In the genomic region with DNA sequence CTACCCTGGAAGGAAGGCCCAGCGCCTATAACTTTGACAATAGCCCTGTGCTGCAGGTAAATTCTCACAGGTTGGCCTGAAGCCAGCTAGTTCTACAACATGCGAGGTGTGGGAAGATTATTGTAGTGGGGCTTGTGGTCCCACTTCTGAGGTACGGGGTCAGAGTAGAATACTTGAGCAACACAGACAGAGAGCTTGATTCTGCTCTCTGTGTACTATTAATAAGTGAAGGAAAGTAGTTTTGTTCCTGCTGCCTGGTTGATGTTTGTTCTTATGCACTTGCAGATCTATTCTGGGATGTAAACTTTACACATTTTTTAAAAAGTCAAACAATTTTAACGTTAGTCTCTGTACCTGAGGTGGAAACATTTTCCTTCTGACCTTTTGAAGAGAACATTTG, we compare ENCODE assay signal across 19 cellular contexts.
"Had no signal": no experiment of that assay in that cellular context is flagged by ENCODE, and none has a peak within 500 bp of the region (broad histone marks: within the 10 kb centered on the region; RNA-seq: fewer than 3 reads in every experiment).

No MANE protein-coding gene starts in this region.

- ATAC-seq: activated CD4-positive, alpha-beta T cell treated with anti-CD3 and anti-CD28 coated beads for 36 hours; activated T-cell treated with anti-CD3 and anti-CD28 coated beads, Interleukin-2, amount 50 U/mL, for 4 hours; natural killer cell treated with Interleukin-12 subunit alpha and Interleukin-12 subunit beta and Interleukin-15 and Interleukin-18, amount 100 ng/mL, for 72 hours; right cardiac atrium; stimulated activated effector memory CD8-positive, alpha-beta T cell treated with anti-CD3 and anti-CD28 coated beads, Interleukin-12 subunit alpha, Interleukin-12 subunit beta, amount 100 ng/mL, for 72 hours; stimulated activated naive CD8-positive, alpha-beta T cell treated with anti-CD3 and anti-CD28 coated beads, Interleukin-15, amount 100 ng/mL, for 72 hours had no signal

- H3K36me3 Mint-ChIP-seq: natural killer cell treated with Interleukin-12 subunit alpha and Interleukin-12 subunit beta and Interleukin-15 and Interleukin-18, amount 100 ng/mL, for 72 hours; stimulated activated effector memory CD8-positive, alpha-beta T cell treated with anti-CD3 and anti-CD28 coated beads, Interleukin-12 subunit alpha, Interleukin-12 subunit beta, amount 100 ng/mL, for 72 hours had no signal

- DNase-seq: activated B cell treated with CpG ODN at 0.5 μM for 24 hours; activated CD4-positive, alpha-beta T cell treated with anti-CD3 and anti-CD28 coated beads for 36 hours; activated CD4-positive, alpha-beta T cell treated with anti-CD3 and anti-CD28 coated beads, Interleukin-2, amount 50 U/mL, for 48 hours; activated CD8-positive, alpha-beta memory T cell treated with anti-CD3 and anti-CD28 coated beads, Interleukin-2, amount 50 U/mL, for 48 hours; activated naive CD4-positive, alpha-beta T cell treated with Interleukin-2 at 50 U/mL for 16 hours; activated T-cell treated with anti-CD3 and anti-CD28 coated beads, Interleukin-2, amount 50 U/mL, for 4 hours; amygdala; foreskin fibroblast; kidney; midbrain; nucleus accumbens; right cardiac atrium; stimulated activated CD4-positive, alpha-beta T cell treated with anti-CD3 and anti-CD28 coated beads, Interleukin-1b, Interleukin-23, amount 100 ng/mL, for 48 hours; stimulated activated naive CD8-positive, alpha-beta T cell treated with anti-CD3 and anti-CD28 coated beads, Interleukin-15, amount 100 ng/mL, for 72 hours; T-helper 9 cell had no signal

- H3K9me3 Mint-ChIP-seq: activated B cell treated with CpG ODN at 0.5 μM for 24 hours; activated T-cell treated with anti-CD3 and anti-CD28 coated beads, Interleukin-2, amount 50 U/mL, for 4 hours; natural killer cell treated with Interleukin-12 subunit alpha and Interleukin-12 subunit beta and Interleukin-15 and Interleukin-18, amount 100 ng/mL, for 72 hours; stimulated activated effector memory CD8-positive, alpha-beta T cell treated with anti-CD3 and anti-CD28 coated beads, Interleukin-12 subunit alpha, Interleukin-12 subunit beta, amount 100 ng/mL, for 72 hours; stimulated activated naive CD8-positive, alpha-beta T cell treated with anti-CD3 and anti-CD28 coated beads, Interleukin-15, amount 100 ng/mL, for 72 hours; type B pancreatic cell had no signal

- H3K27me3 ChIP-seq: SJSA1 had no signal

- H3K27ac ChIP-seq: SJSA1 had no signal

- H3K27me3 Mint-ChIP-seq: activated B cell treated with CpG ODN at 0.5 μM for 24 hours; stimulated activated naive CD8-positive, alpha-beta T cell treated with anti-CD3 and anti-CD28 coated beads, Interleukin-15, amount 100 ng/mL, for 72 hours; type B pancreatic cell had no signal

- H3K4me1 Mint-ChIP-seq: activated CD4-positive, alpha-beta T cell treated with anti-CD3 and anti-CD28 coated beads for 36 hours; stimulated activated effector memory CD8-positive, alpha-beta T cell treated with anti-CD3 and anti-CD28 coated beads, Interleukin-12 subunit alpha, Interleukin-12 subunit beta, amount 100 ng/mL, for 72 hours; stimulated activated naive CD8-positive, alpha-beta T cell treated with anti-CD3 and anti-CD28 coated beads, Interleukin-15, amount 100 ng/mL, for 72 hours had no signal

- H3K4me3 ChIP-seq: SJSA1 had no signal

- H3K4me3 Mint-ChIP-seq: activated B cell treated with CpG ODN at 0.5 μM for 24 hours; activated CD4-positive, alpha-beta T cell treated with anti-CD3 and anti-CD28 coated beads for 36 hours; activated T-cell treated with anti-CD3 and anti-CD28 coated beads, Interleukin-2, amount 50 U/mL, for 4 hours; natural killer cell treated with Interleukin-12 subunit alpha and Interleukin-12 subunit beta and Interleukin-15 and Interleukin-18, amount 100 ng/mL, for 72 hours; stimulated activated effector memory CD8-positive, alpha-beta T cell treated with anti-CD3 and anti-CD28 coated beads, Interleukin-12 subunit alpha, Interleukin-12 subunit beta, amount 100 ng/mL, for 72 hours; stimulated activated naive CD8-positive, alpha-beta T cell treated with anti-CD3 and anti-CD28 coated beads, Interleukin-15, amount 100 ng/mL, for 72 hours; type B pancreatic cell had no signal

- H3K27ac Mint-ChIP-seq: activated B cell treated with CpG ODN at 0.5 μM for 24 hours; activated CD4-positive, alpha-beta T cell treated with anti-CD3 and anti-CD28 coated beads for 36 hours; natural killer cell treated with Interleukin-12 subunit alpha and Interleukin-12 subunit beta and Interleukin-15 and Interleukin-18, amount 100 ng/mL, for 72 hours; stimulated activated effector memory CD8-positive, alpha-beta T cell treated with anti-CD3 and anti-CD28 coated beads, Interleukin-12 subunit alpha, Interleukin-12 subunit beta, amount 100 ng/mL, for 72 hours; stimulated activated naive CD8-positive, alpha-beta T cell treated with anti-CD3 and anti-CD28 coated beads, Interleukin-15, amount 100 ng/mL, for 72 hours; type B pancreatic cell had no signal

- H3K9me3 ChIP-seq: SJSA1 had no signal
